Comparison of ENCODE assay signal across 16 cellular contexts in the genomic region with DNA sequence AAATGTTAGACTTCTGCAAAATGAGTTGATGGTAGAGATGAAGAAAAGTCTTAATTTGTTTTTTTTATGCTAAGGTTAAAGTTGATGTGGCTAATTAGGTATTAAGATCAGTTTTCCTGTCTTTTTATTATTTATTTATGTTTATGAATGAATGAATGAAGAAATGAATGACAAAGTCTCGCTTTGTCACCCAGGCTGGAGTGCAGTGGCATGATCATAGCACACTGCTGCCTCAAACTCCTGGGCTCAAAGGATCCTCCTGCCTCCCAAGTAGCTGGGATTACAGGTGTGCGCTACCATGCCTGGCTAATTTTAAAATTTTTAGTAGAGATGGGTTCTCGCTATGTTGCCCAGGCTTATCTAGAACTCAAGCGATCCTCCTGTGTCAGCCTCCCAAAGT. TPM values are rescaled to one million over a fixed set of nuclear protein-coding genes. Genes with fewer than 3 reads are reported as not detected.
DNase-seq lines count a peak whose midpoint lies in the region; ATAC-seq, FAIRE-seq and TF ChIP-seq lines count a peak whose summit lies in the region.
"Had no signal": no experiment of that assay in that cellular context is flagged by ENCODE, and none has a peak within 500 bp of the region (broad histone marks: within the 10 kb centered on the region; RNA-seq: fewer than 3 reads in every experiment).

No MANE protein-coding gene starts in this region.

- intact Hi-C loops in right cardiac atrium (cut with DNase I) (no loop called here), left ventricle myocardium superior (cut with micrococcal nuclease) (no loop called here), K562 (cut with micrococcal nuclease) (no loop called here)

- TF ChIP-seq CTCF in K562 (IDR thresholded peaks at IDR 0.05 in 2 of 3, conservative IDR thresholded peaks at IDR 0.05 in 1 of 3; ENCODE audit: insufficient read depth in 2 of 3, low read depth in 1 of 3, low read length in 3 of 3) (no peak), osteoblast (IDR thresholded peaks at IDR 0.05; ENCODE audit: extremely low read depth, low read depth, low read length) (no peak)

- no peaks in the 10 kb centered on the region for H3K27me3 ChIP-seq in right cardiac atrium (ENCODE audit: control insufficient read depth, insufficient read depth)
- no peaks in the 10 kb centered on the region for H3K27me3 ChIP-seq in K562 (ENCODE audit: control insufficient read depth in 2 of 2, insufficient read depth in 2 of 2, low read length in 2 of 2)
- H3K27me3 ChIP-seq in osteoblast (ENCODE audit: insufficient read depth, low read length): no peaks in the 10 kb centered on the region

- H3K4me3 ChIP-seq in right cardiac atrium (ENCODE audit: low read length) (no peak overlapping the region), K562 (no peak overlapping the region), osteoblast (ENCODE audit: insufficient read depth, low read length) (no peak overlapping the region)

- FAIRE-seq in K562 (lab: Jason Lieb, UNC): no peak

- POLR2A ChIA-PET in K562 (lab: Yijun Ruan, JAX): interaction anchor here (0.6 kb wide), 1 partner anchor 518 kb away, joined by 3 read pairs; no protein-coding TSS in a partner anchor

- TF ChIP-seq EP300 in K562 (IDR thresholded peaks at IDR 0.05; ENCODE audit: low read length): no peak

- H3K4me1 ChIP-seq in right cardiac atrium (ENCODE audit: control insufficient read depth, insufficient read depth, low read length) (peaks cover 6% of the 10 kb centered on the region), K562 (replicated peaks in 1 of 2; ENCODE audit: control insufficient read depth in 2 of 2, insufficient read depth in 2 of 2, low read length in 2 of 2) (peaks cover 10 to 14% of the 10 kb centered on the region in 2 experiments; a peak in 4 of 5 replicates), osteoblast (ENCODE audit: insufficient read depth, low read length) (peaks cover 46% of the 10 kb centered on the region)

- H3K27ac ChIP-seq in right cardiac atrium (ENCODE audit: low read length) (peak overlapping the region; percentile 21), K562 (ENCODE audit: extremely low read depth, low read depth, low read length) (no peak overlapping the region), osteoblast (ENCODE audit: low read depth, low read length) (no peak overlapping the region)
- H3K27ac ChIP-seq: C4-2B had no signal

- H4K20me1 ChIP-seq in K562 (replicated peaks; ENCODE audit: control insufficient read depth, insufficient read depth, low read length) (no peaks in the 10 kb centered on the region), osteoblast (ENCODE audit: insufficient read depth, low read length) (peaks cover 61% of the 10 kb centered on the region)

- CTCF ChIA-PET in K562 (lab: Yijun Ruan, JAX; ENCODE audit: low intra/inter-chr PET ratio): no interaction called here

- no peak for TF ChIP-seq POLR2A in K562 (conservative IDR thresholded peaks at IDR 0.05)

- TF ChIP-seq RAD21 in K562 (CRISPR knock-in tag; conservative IDR thresholded peaks at IDR 0.05 in 1 of 2, IDR thresholded peaks at IDR 0.05 in 1 of 2): no peak

- H3K9me1 ChIP-seq in K562 (ENCODE audit: control insufficient read depth, insufficient read depth, low read length): peaks cover 3% of the 10 kb centered on the region

- in situ Hi-C loops in K562 (cut with MboI): no loop called here

- H3K4me2 ChIP-seq in K562 (ENCODE audit: insufficient read depth, low read length) (no peak overlapping the region), osteoblast (ENCODE audit: insufficient read depth, low read length) (peak overlapping the region; percentile 30)

- H2AFZ ChIP-seq in K562 (ENCODE audit: low read depth, low read length): no peak overlapping the region
- no peak overlapping the region for H2AFZ ChIP-seq in osteoblast (ENCODE audit: low read length)

- H3K9ac ChIP-seq in K562 (ENCODE audit: insufficient read depth in 1 of 2, low read depth in 2 of 2, low read length in 2 of 2): no peak overlapping the region

- H3K9me3 ChIP-seq in right cardiac atrium (ENCODE audit: control insufficient read depth, low read length) (no peaks in the 10 kb centered on the region), K562 (replicated peaks; ENCODE audit: control insufficient read depth, insufficient read depth, low read depth, low read length) (no peaks in the 10 kb centered on the region), osteoblast (ENCODE audit: low read depth, low read length) (no peaks in the 10 kb centered on the region)

- peaks cover 57% of the 10 kb centered on the region for H3K79me2 ChIP-seq in K562 (ENCODE audit: control insufficient read depth, insufficient read depth, low read length)
- H3K79me2 ChIP-seq in osteoblast (ENCODE audit: insufficient read depth, low read length): peaks cover 73% of the 10 kb centered on the region

- DNase-seq in right cardiac atrium: no peak
- no peak for DNase-seq in left ventricle myocardium superior
- DNase-seq in K562 (ENCODE audit: extremely low read depth in 1 of 4, low spot score in 3 of 4): no peak
- no peak for DNase-seq in osteoblast (ENCODE audit: insufficient read length, low spot score, missing footprints)
- DNase-seq in glomerular visceral epithelial cell (ENCODE audit: extremely low spot score): no peak
- no peak for DNase-seq in activated CD4-positive, alpha-beta T cell treated with anti-CD3 and anti-CD28 coated beads, Interleukin-2, amount 50 U/mL, for 4 hours
- DNase-seq in NCI-H446 treated with DMSO at 0.1 percent for 48 hours (lab: John Stamatoyannopoulos, UW): no peak
- DNase-seq: DMS 273 treated with DMSO at 0.1 percent for 48 hours, GF-D8, H9, MV-4-11, NCI-H1417, NCI-H1930, NCI-H69, SIG-M5 had no signal

- ATAC-seq in right cardiac atrium: no peak
- ATAC-seq in left ventricle myocardium superior: no peak
- no peak for ATAC-seq in K562

- no TSS peak for BruUV-seq in K562 (replicated peaks; lab: Mats Ljungman, UMichigan)

- no peaks in the 10 kb centered on the region for H3K36me3 ChIP-seq in K562 (ENCODE audit: control insufficient read depth, insufficient read depth, low read length)
- H3K36me3 ChIP-seq in osteoblast (ENCODE audit: insufficient read depth, low read length): no peaks in the 10 kb centered on the region

- WGBS in right cardiac atrium: 86% methylated on average over 4 of the region's 4 CpGs
- 83% methylated on average over 4 of the region's 4 CpGs for WGBS in K562 (ENCODE audit: insufficient coverage, low coverage, missing lambda C conversion rate)

TF ChIP-seq in K562, 482 proteins besides CTCF, POLR2A, EP300 and RAD21:
- TF ChIP-seq ZNF24 (IDR thresholded peaks at IDR 0.05): peak; percentile 75
- TF ChIP-seq, protein P1, sequence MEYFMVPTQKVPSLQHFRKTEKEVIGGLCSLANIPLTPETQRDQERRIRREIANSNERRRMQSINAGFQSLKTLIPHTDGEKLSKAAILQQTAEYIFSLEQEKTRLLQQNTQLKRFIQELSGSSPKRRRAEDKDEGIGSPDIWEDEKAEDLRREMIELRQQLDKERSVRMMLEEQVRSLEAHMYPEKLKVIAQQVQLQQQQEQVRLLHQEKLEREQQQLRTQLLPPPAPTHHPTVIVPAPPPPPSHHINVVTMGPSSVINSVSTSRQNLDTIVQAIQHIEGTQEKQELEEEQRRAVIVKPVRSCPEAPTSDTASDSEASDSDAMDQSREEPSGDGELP (CRISPR knock-in tag; IDR thresholded peaks at IDR 0.05; ENCODE audit: borderline replicate concordance): no peak

RNA-seq across cellular contexts. Expression of a gene that starts 29.2 kb away (rescaled TPM):
- total RNA-seq in right cardiac atrium: 10 to 100 TPM; 30.3 to 38.0 (median 33.6) TPM
- polyA plus RNA-seq in right cardiac atrium: 9.5 TPM
- 23.6 TPM for total RNA-seq in left ventricle myocardium superior
- 79.8 and 96.2 TPM in 2 replicates for total RNA-seq in K562 (2011; cell fraction: chromatin; rRNA removed; ENCODE audit: low replicate concordance)
- 38.5 and 45.4 TPM in 2 replicates for total RNA-seq in K562 (2011; cell fraction: nucleolus; rRNA removed)
- 55.1 and 55.5 TPM in 2 replicates for total RNA-seq in K562 (2011; cell fraction: nucleoplasm; rRNA removed)
- total RNA-seq in K562 (2014; rRNA removed): 5.1 and 9.0 TPM in 2 replicates
- 7.1 and 8.3 TPM in 2 replicates for total RNA-seq in K562 (2014; rRNA removed; fragmentation: Illumina TruSeq; extraction: Trizol)
- total RNA-seq in K562 (2015; rRNA removed; fragmentation: Illumina TruSeq; extraction: Trizol): 7.5 and 7.9 TPM in 2 replicates
- total RNA-seq in K562 (2021): 12.3 and 13.6 TPM in 2 replicates
- polyA plus RNA-seq in K562 (2011; rRNA removed): 13.7 and 20.0 TPM in 2 replicates
- 8.9 and 12.3 TPM in 2 replicates for polyA plus RNA-seq in K562 (2011; cell fraction: cytosol; rRNA removed)
- polyA plus RNA-seq in K562 (2011; cell fraction: nucleus; rRNA removed): 83.6 and 87.4 TPM in 2 replicates
- polyA plus RNA-seq in K562 (2012): 8.8 and 14.8 TPM in 2 replicates
- polyA plus RNA-seq in K562 (2014; fragmentation: Illumina TruSeq; extraction: Trizol): 10.7 and 12.0 TPM in 2 replicates
- 1 to 10 TPM; 1.6 to 1.9 TPM for polyA plus RNA-seq in K562 (2014; fragmentation: Nextera tagmentation; extraction: Ambion mirVana)
- 6.9 and 8.3 TPM in 2 replicates for polyA plus RNA-seq in K562 (2014; rRNA removed)
- polyA minus RNA-seq in K562 (2011; rRNA and poly(A)+ RNA removed): 17.3 and 19.5 TPM in 2 replicates
- 5.9 and 13.6 TPM in 2 replicates for polyA minus RNA-seq in K562 (2011; cell fraction: cytosol; rRNA and poly(A)+ RNA removed)
- polyA minus RNA-seq in K562 (2011; cell fraction: nucleus; rRNA and poly(A)+ RNA removed): 13.2 and 26.2 TPM in 2 replicates
- 36.5 and 36.9 TPM in 2 replicates for total RNA-seq in osteoblast
